1 cellular context compared by ENCODE assay signal in the genomic region with DNA sequence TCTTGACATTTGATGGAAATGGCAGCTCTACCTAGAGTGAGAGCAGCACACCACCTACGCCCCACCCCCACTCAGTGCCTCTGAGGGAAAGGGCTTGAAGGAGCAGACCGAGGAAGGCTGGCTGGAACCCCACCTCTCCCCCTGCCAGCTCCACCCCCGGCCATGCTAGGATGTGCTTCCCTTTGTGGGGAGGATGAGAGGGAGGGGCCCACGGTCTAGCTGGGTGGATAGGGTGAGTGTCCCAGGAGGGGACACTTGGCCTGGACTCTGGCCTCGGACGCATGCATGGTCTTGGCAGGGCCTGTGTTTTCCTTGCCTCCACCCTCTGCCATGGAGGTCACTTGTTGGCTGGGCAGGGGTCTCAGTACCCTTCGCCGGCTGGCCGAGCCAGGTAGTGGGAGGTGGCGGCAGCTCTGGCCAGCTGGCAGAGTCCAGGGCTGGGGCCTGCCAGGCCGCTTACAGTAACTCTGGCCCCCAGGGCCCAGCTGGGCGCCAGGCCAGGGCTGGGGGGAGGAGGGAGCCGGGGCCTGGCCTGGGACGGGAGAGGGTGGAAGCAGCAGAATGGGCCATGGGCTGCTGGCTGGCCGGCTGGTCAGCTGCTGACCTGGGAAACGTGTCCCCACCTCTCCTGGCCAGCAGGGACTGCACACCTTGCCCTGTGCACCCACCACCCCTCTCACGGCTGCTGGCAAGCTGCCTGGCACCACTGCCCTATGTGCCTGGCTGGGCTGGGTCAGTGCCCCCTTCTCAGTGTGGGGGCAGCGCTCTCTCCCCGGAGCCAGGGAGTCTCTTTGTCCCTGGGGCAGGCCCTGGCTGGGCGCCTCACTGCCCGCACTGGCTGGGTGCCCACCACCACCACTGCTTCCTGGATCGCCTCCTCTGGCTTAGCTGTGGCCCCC.
TF ChIP-seq lines count a peak whose summit lies in the region.

No MANE protein-coding gene starts in this region.

TF ChIP-seq in A549, 52 proteins besides CTCF, POLR2A, EP300 and RAD21:
- TF ChIP-seq TP53 (CRISPR knock-in tag; IDR thresholded peaks at IDR 0.05) (no peak), EHMT2 (IDR thresholded peaks at IDR 0.05; ENCODE audit: low read depth) (no peak), ZFP36 (IDR thresholded peaks at IDR 0.05; ENCODE audit: borderline replicate concordance, partially characterized antibody) (no peak), HEYL (CRISPR knock-in tag; IDR thresholded peaks at IDR 0.05) (no peak), KDM1A (IDR thresholded peaks at IDR 0.05; ENCODE audit: low read depth) (no peak), POLR2AphosphoS2 (conservative IDR thresholded peaks at IDR 0.05; ENCODE audit: low read length) (no peak), TFCP2L1 (CRISPR knock-in tag; IDR thresholded peaks at IDR 0.05) (no peak), KDM5A (IDR thresholded peaks at IDR 0.05) (no peak), JUN (IDR thresholded peaks at IDR 0.05) (peak in 1 of 2 experiments; percentile 63; a peak in 2 of 5 replicates), NPAS2 (CRISPR knock-in tag; IDR thresholded peaks at IDR 0.05; ENCODE audit: borderline replicate concordance) (no peak), SMC3 (IDR thresholded peaks at IDR 0.05) (no peak), MAZ (IDR thresholded peaks at IDR 0.05; ENCODE audit: borderline replicate concordance, low read depth, low read length) (no peak), NFE2L2 (conservative IDR thresholded peaks at IDR 0.05; ENCODE audit: low read length) (no peak), CHD2 (IDR thresholded peaks at IDR 0.05; ENCODE audit: low read length, partially characterized antibody) (no peak), HOXB5 (CRISPR knock-in tag; IDR thresholded peaks at IDR 0.05) (peak; percentile 25; the same call in 1 of the 2 replicates)
- TF ChIP-seq, protein P1, sequence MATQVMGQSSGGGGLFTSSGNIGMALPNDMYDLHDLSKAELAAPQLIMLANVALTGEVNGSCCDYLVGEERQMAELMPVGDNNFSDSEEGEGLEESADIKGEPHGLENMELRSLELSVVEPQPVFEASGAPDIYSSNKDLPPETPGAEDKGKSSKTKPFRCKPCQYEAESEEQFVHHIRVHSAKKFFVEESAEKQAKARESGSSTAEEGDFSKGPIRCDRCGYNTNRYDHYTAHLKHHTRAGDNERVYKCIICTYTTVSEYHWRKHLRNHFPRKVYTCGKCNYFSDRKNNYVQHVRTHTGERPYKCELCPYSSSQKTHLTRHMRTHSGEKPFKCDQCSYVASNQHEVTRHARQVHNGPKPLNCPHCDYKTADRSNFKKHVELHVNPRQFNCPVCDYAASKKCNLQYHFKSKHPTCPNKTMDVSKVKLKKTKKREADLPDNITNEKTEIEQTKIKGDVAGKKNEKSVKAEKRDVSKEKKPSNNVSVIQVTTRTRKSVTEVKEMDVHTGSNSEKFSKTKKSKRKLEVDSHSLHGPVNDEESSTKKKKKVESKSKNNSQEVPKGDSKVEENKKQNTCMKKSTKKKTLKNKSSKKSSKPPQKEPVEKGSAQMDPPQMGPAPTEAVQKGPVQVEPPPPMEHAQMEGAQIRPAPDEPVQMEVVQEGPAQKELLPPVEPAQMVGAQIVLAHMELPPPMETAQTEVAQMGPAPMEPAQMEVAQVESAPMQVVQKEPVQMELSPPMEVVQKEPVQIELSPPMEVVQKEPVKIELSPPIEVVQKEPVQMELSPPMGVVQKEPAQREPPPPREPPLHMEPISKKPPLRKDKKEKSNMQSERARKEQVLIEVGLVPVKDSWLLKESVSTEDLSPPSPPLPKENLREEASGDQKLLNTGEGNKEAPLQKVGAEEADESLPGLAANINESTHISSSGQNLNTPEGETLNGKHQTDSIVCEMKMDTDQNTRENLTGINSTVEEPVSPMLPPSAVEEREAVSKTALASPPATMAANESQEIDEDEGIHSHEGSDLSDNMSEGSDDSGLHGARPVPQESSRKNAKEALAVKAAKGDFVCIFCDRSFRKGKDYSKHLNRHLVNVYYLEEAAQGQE (IDR thresholded peaks at IDR 0.05), result no peak
- TF ChIP-seq, protein P2, sequence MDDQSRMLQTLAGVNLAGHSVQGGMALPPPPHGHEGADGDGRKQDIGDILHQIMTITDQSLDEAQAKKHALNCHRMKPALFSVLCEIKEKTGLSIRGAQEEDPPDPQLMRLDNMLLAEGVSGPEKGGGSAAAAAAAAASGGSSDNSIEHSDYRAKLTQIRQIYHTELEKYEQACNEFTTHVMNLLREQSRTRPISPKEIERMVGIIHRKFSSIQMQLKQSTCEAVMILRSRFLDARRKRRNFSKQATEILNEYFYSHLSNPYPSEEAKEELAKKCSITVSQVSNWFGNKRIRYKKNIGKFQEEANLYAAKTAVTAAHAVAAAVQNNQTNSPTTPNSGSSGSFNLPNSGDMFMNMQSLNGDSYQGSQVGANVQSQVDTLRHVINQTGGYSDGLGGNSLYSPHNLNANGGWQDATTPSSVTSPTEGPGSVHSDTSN (IDR thresholded peaks at IDR 0.05), result no peak
- TF ChIP-seq, protein P3, sequence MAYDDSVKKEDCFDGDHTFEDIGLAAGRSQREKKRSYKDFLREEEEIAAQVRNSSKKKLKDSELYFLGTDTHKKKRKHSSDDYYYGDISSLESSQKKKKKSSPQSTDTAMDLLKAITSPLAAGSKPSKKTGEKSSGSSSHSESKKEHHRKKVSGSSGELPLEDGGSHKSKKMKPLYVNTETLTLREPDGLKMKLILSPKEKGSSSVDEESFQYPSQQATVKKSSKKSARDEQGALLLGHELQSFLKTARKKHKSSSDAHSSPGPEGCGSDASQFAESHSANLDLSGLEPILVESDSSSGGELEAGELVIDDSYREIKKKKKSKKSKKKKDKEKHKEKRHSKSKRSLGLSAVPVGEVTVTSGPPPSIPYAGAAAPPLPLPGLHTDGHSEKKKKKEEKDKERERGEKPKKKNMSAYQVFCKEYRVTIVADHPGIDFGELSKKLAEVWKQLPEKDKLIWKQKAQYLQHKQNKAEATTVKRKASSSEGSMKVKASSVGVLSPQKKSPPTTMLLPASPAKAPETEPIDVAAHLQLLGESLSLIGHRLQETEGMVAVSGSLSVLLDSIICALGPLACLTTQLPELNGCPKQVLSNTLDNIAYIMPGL (CRISPR knock-in tag; IDR thresholded peaks at IDR 0.05; ENCODE audit: borderline replicate concordance), result no peak
- TF ChIP-seq, protein P4, sequence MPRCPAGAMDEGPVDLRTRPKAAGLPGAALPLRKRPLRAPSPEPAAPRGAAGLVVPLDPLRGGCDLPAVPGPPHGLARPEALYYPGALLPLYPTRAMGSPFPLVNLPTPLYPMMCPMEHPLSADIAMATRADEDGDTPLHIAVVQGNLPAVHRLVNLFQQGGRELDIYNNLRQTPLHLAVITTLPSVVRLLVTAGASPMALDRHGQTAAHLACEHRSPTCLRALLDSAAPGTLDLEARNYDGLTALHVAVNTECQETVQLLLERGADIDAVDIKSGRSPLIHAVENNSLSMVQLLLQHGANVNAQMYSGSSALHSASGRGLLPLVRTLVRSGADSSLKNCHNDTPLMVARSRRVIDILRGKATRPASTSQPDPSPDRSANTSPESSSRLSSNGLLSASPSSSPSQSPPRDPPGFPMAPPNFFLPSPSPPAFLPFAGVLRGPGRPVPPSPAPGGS (IDR thresholded peaks at IDR 0.05), result no peak
- TF ChIP-seq, protein P5, sequence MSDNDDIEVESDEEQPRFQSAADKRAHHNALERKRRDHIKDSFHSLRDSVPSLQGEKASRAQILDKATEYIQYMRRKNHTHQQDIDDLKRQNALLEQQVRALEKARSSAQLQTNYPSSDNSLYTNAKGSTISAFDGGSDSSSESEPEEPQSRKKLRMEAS (IDR thresholded peaks at IDR 0.05), result peak; percentile 18; the same call in 1 of the 2 replicates
- TF ChIP-seq, protein P6, sequence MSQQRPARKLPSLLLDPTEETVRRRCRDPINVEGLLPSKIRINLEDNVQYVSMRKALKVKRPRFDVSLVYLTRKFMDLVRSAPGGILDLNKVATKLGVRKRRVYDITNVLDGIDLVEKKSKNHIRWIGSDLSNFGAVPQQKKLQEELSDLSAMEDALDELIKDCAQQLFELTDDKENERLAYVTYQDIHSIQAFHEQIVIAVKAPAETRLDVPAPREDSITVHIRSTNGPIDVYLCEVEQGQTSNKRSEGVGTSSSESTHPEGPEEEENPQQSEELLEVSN (IDR thresholded peaks at IDR 0.05; ENCODE audit: borderline replicate concordance, low read depth), result no peak
